Comparison of ENCODE assay signal across 1 cellular context in genomic region chr19:56142087-56142787, GRCh38.
TF ChIP-seq lines count a peak whose summit lies in the region.

No MANE protein-coding gene starts in this region.

TF ChIP-seq in GM23338, 12 proteins besides CTCF, POLR2A, EP300 and RAD21 (continued from another document):
- TF ChIP-seq ZNF462 (CRISPR knock-in tag; IDR thresholded peaks at IDR 0.05) (no peak), CREB1 (CRISPR knock-in tag; IDR thresholded peaks at IDR 0.05; ENCODE audit: low read depth) (no peak), STAT1 (IDR thresholded peaks at IDR 0.05; ENCODE audit: unreplicated experiment) (no peak)
